In the genomic region with DNA sequence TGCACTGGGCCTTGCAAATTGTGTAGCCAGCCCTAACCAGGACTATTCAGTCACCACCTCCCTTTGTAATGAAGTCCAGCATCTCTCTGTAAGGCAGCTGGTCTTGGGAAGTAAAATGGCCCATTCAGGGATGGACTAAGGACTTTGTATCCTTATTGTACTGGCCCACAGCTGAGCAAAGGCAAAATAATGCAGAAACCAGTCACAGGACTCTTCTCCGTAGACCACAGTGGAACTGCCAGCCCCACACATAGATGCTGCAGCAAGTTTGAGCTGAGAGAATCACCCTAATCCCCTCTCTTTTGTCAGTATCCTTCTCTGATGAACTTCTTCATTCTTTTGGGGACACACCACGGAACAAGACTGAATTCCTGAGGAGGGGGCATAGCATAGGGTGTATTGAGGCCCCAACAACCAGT, we compare ENCODE assay signal across 13 cellular contexts.
A peak's percentile ranks its signal among the peaks of the same experiment; 100 is the strongest.
DNase-seq lines count a peak whose midpoint lies in the region; ATAC-seq and TF ChIP-seq lines count a peak whose summit lies in the region.
"Had no signal": no experiment of that assay in that cellular context is flagged by ENCODE, and none has a peak within 500 bp of the region (broad histone marks: within the 10 kb centered on the region; RNA-seq: fewer than 3 reads in every experiment).

No MANE protein-coding gene starts in this region.

- POLR2A ChIA-PET in WTC11 (lab: Charles Lee): interaction anchor here (0.5 to 0.8 kb wide), 3 partner anchors 10 to 152 kb away, joined by 3 to 4 read pairs (median 3); no protein-coding TSS in a partner anchor
- POLR2A ChIA-PET in activated CD4-positive, alpha-beta T cell treated with anti-CD3 and anti-CD28 coated beads, Interleukin-2, amount 10 ng/mL, durations not matched to agents 7 days and 5 days (lab: Charles Lee): no interaction called here

- peak overlapping the region in 16 of 59 donors; percentile 8 to 36 (median 19) for H3K4me3 ChIP-seq in dorsolateral prefrontal cortex
- H3K4me3 ChIP-seq: BLaER1, SJSA1 had no signal

- peaks cover 18% of the 10 kb centered on the region for H3K9me3 Mint-ChIP-seq in WTC11
- H3K9me3 Mint-ChIP-seq in activated CD4-positive, alpha-beta T cell treated with anti-CD3 and anti-CD28 coated beads, Interleukin-2, amount 10 ng/mL, durations not matched to agents 7 days and 5 days: peaks cover 6% of the 10 kb centered on the region
- H3K9me3 Mint-ChIP-seq in activated CD8-positive, alpha-beta memory T cell treated with anti-CD3 and anti-CD28 coated beads, Interleukin-2, amount 10 ng/mL, durations not matched to agents 7 days and 5 days (ENCODE audit: low read depth): peaks cover 3% of the 10 kb centered on the region

- no peak for TF ChIP-seq CTCF in WTC11 (IDR thresholded peaks at IDR 0.05)
- peak in 1 of 56 donors; percentile 13 for TF ChIP-seq CTCF in dorsolateral prefrontal cortex (IDR thresholded peaks at IDR 0.05 in 54 of 56, conservative IDR thresholded peaks at IDR 0.05 in 2 of 56; ENCODE audit: low read depth in 1 of 56, partially characterized antibody in 56 of 56)

- H3K4me3 Mint-ChIP-seq in WTC11: no peak overlapping the region
- H3K4me3 Mint-ChIP-seq in activated CD4-positive, alpha-beta T cell treated with anti-CD3 and anti-CD28 coated beads, Interleukin-2, amount 10 ng/mL, durations not matched to agents 7 days and 5 days: no peak overlapping the region
- H3K4me3 Mint-ChIP-seq in activated CD8-positive, alpha-beta memory T cell treated with anti-CD3 and anti-CD28 coated beads, Interleukin-2, amount 10 ng/mL, durations not matched to agents 7 days and 5 days: no peak overlapping the region

- H3K27ac ChIP-seq in dorsolateral prefrontal cortex: peak overlapping the region; percentile 20 to 99 (median 96)
- H3K27ac ChIP-seq in substantia nigra (ENCODE audit: low read depth, low read length, poor library complexity, severe bottlenecking): peak overlapping the region; percentile 83
- H3K27ac ChIP-seq: BLaER1, SJSA1 had no signal

- no peaks in the 10 kb centered on the region for H3K36me3 Mint-ChIP-seq in WTC11
- H3K36me3 Mint-ChIP-seq in activated CD4-positive, alpha-beta T cell treated with anti-CD3 and anti-CD28 coated beads, Interleukin-2, amount 10 ng/mL, durations not matched to agents 7 days and 5 days (ENCODE audit: low read depth): no peaks in the 10 kb centered on the region
- no peaks in the 10 kb centered on the region for H3K36me3 Mint-ChIP-seq in activated CD8-positive, alpha-beta memory T cell treated with anti-CD3 and anti-CD28 coated beads, Interleukin-2, amount 10 ng/mL, durations not matched to agents 7 days and 5 days

- peaks cover 20% of the 10 kb centered on the region for H3K4me1 Mint-ChIP-seq in WTC11
- H3K4me1 Mint-ChIP-seq in activated CD4-positive, alpha-beta T cell treated with anti-CD3 and anti-CD28 coated beads, Interleukin-2, amount 10 ng/mL, durations not matched to agents 7 days and 5 days: no peaks in the 10 kb centered on the region
- no peaks in the 10 kb centered on the region for H3K4me1 Mint-ChIP-seq in activated CD8-positive, alpha-beta memory T cell treated with anti-CD3 and anti-CD28 coated beads, Interleukin-2, amount 10 ng/mL, durations not matched to agents 7 days and 5 days

- no peaks in the 10 kb centered on the region for H3K27me3 Mint-ChIP-seq in WTC11 (ENCODE audit: low read depth)
- H3K27me3 Mint-ChIP-seq in activated CD4-positive, alpha-beta T cell treated with anti-CD3 and anti-CD28 coated beads, Interleukin-2, amount 10 ng/mL, durations not matched to agents 7 days and 5 days: peaks cover 2% of the 10 kb centered on the region
- no peaks in the 10 kb centered on the region for H3K27me3 Mint-ChIP-seq in activated CD8-positive, alpha-beta memory T cell treated with anti-CD3 and anti-CD28 coated beads, Interleukin-2, amount 10 ng/mL, durations not matched to agents 7 days and 5 days

- ATAC-seq in WTC11 (peak; percentile 75), HG03342 (IDR thresholded peaks at IDR 0.05; ENCODE audit: unreplicated experiment) (no peak)
- ATAC-seq in activated CD8-positive, alpha-beta memory T cell treated with anti-CD3 and anti-CD28 coated beads, Interleukin-2, amount 10 ng/mL, durations not matched to agents 7 days and 5 days: no peak
- ATAC-seq: PC-3 had no signal

- H3K27ac Mint-ChIP-seq in WTC11: no peak overlapping the region
- H3K27ac Mint-ChIP-seq in activated CD4-positive, alpha-beta T cell treated with anti-CD3 and anti-CD28 coated beads, Interleukin-2, amount 10 ng/mL, durations not matched to agents 7 days and 5 days: no peak overlapping the region
- no peak overlapping the region for H3K27ac Mint-ChIP-seq in activated CD8-positive, alpha-beta memory T cell treated with anti-CD3 and anti-CD28 coated beads, Interleukin-2, amount 10 ng/mL, durations not matched to agents 7 days and 5 days

- H3K27me3 ChIP-seq in dorsolateral prefrontal cortex: no peaks in the 10 kb centered on the region
- H3K27me3 ChIP-seq: SJSA1 had no signal

- intact Hi-C loops in dorsolateral prefrontal cortex (cut with DNase I): no loop called here

- DNase-seq in WTC11 (ENCODE audit: low spot score) (no peak), dorsolateral prefrontal cortex (peak in 2 of 10 donors; percentile 51 to 61), medulla oblongata (ENCODE audit: extremely low spot score) (peak; percentile 91), substantia nigra (lab: John Stamatoyannopoulos, UW) (peak in 33 of 49 donors; percentile 12 to 73 (median 38)), NCI-H748 treated with DMSO at 0.1 percent for 48 hours (lab: John Stamatoyannopoulos, UW) (no peak)
- no peak for DNase-seq in activated CD4-positive, alpha-beta T cell treated with anti-CD3 and anti-CD28 coated beads, Interleukin-2, amount 10 ng/mL, durations not matched to agents 7 days and 5 days
- DNase-seq in activated CD8-positive, alpha-beta memory T cell treated with anti-CD3 and anti-CD28 coated beads, Interleukin-2, amount 10 ng/mL, durations not matched to agents 7 days and 5 days: no peak
- DNase-seq: NCI-H2227 treated with DMSO at 0.1 percent for 48 hours, NCI-H526, PC-3 had no signal

- CTCF ChIA-PET in WTC11 (lab: Charles Lee): interaction anchor here (1.0 kb wide), 1 partner anchor 10 kb away, joined by 3 read pairs; no protein-coding TSS in a partner anchor
- CTCF ChIA-PET in activated CD4-positive, alpha-beta T cell treated with anti-CD3 and anti-CD28 coated beads, Interleukin-2, amount 10 ng/mL, durations not matched to agents 7 days and 5 days (lab: Charles Lee): no interaction called here
- CTCF ChIA-PET in activated CD8-positive, alpha-beta memory T cell treated with anti-CD3 and anti-CD28 coated beads, Interleukin-2, amount 10 ng/mL, durations not matched to agents 7 days and 5 days (lab: Charles Lee): no interaction called here

TF ChIP-seq in WTC11, 78 proteins besides CTCF, POLR2A, EP300 and RAD21 (continues in another document):
- TF ChIP-seq, protein P1, sequence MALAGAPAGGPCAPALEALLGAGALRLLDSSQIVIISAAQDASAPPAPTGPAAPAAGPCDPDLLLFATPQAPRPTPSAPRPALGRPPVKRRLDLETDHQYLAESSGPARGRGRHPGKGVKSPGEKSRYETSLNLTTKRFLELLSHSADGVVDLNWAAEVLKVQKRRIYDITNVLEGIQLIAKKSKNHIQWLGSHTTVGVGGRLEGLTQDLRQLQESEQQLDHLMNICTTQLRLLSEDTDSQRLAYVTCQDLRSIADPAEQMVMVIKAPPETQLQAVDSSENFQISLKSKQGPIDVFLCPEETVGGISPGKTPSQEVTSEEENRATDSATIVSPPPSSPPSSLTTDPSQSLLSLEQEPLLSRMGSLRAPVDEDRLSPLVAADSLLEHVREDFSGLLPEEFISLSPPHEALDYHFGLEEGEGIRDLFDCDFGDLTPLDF (CRISPR knock-in tag; IDR thresholded peaks at IDR 0.05): no peak
- TF ChIP-seq, protein P2, sequence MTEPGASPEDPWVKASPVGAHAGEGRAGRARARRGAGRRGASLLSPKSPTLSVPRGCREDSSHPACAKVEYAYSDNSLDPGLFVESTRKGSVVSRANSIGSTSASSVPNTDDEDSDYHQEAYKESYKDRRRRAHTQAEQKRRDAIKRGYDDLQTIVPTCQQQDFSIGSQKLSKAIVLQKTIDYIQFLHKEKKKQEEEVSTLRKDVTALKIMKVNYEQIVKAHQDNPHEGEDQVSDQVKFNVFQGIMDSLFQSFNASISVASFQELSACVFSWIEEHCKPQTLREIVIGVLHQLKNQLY (CRISPR knock-in tag; IDR thresholded peaks at IDR 0.05): no peak
- no peak for TF ChIP-seq FOXP1 (CRISPR knock-in tag; IDR thresholded peaks at IDR 0.05; ENCODE audit: borderline replicate concordance)
- no peak for TF ChIP-seq ESRRA (CRISPR knock-in tag; IDR thresholded peaks at IDR 0.05; ENCODE audit: borderline replicate concordance)
- no peak for TF ChIP-seq EMX1 (CRISPR knock-in tag; IDR thresholded peaks at IDR 0.05)
- TF ChIP-seq, protein P3, sequence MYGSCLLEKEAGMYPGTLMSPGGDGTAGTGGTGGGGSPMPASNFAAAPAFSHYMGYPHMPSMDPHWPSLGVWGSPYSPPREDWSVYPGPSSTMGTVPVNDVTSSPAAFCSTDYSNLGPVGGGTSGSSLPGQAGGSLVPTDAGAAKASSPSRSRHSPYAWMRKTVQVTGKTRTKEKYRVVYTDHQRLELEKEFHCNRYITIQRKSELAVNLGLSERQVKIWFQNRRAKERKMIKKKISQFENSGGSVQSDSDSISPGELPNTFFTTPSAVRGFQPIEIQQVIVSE (CRISPR knock-in tag; IDR thresholded peaks at IDR 0.05; ENCODE audit: borderline replicate concordance): no peak
- no peak for TF ChIP-seq ATF3 (CRISPR knock-in tag; conservative IDR thresholded peaks at IDR 0.05)
- TF ChIP-seq USF1 (CRISPR knock-in tag; IDR thresholded peaks at IDR 0.05): no peak
- no peak for TF ChIP-seq TP53 (CRISPR knock-in tag; IDR thresholded peaks at IDR 0.05)

Comparison
In these comparisons a context has a peak if more than half of its experiments do, and no peak if none do; other contexts are left out.
1. DNase-seq: peak in medulla oblongata (single experiment) and substantia nigra (33 of 49); none in WTC11 (single experiment), NCI-H748 treated with DMSO at 0.1 percent for 48 hours (single experiment), activated CD4-positive, alpha-beta T cell treated with anti-CD3 and anti-CD28 coated beads, Interleukin-2, amount 10 ng/mL, durations not matched to agents 7 days and 5 days (single experiment) and activated CD8-positive, alpha-beta memory T cell treated with anti-CD3 and anti-CD28 coated beads, Interleukin-2, amount 10 ng/mL, durations not matched to agents 7 days and 5 days (single experiment).